Comparison of ENCODE assay signal across 10 cellular contexts in the genomic region with DNA sequence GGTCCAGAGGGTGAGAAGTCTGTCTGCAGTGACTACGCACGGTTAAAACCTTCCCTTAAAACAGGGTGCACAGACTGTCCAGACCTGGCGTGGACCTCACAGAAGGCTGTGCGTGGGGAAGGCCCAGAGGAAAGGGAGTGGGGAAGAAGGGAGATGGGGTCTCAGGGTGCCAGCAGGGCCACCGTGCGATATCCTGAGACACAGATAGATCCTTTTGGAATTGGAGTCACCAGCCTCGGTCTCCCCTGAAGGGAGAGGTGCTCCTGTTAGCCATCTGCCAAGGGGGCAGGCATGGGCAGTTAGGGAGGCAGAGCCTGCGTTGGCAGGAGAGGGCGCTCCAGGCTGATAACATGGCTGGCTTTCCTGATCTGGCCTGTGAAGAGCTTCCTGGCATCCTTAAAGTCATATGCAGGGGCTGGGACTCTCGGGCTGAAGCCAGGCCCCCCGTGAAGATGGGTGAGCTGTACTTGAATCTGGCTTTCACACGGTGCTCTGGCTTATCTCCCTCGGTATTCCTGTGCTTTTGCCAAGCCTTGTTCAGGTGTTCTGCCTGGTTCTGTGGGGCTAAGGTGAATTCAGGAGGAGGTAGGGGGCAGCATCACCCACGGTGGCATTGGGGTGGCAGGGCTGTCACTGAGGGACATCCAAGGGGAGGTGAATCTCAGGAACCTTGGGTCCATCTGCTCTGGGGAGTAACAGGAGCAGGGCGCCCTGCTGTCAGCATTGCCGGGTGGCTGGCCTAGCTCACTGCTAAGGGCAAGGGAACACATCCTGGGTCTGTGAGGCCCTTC.
DNase-seq lines count a peak whose midpoint lies in the region; ATAC-seq and TF ChIP-seq lines count a peak whose summit lies in the region.
"Had no signal": no experiment of that assay in that cellular context is flagged by ENCODE, and none has a peak within 500 bp of the region (broad histone marks: within the 10 kb centered on the region; RNA-seq: fewer than 3 reads in every experiment).

No MANE protein-coding gene starts in this region.

- no peaks in the 10 kb centered on the region for H3K36me3 Mint-ChIP-seq in T-helper 2 cell treated with Interferon-gamma antibody and Interleukin-4, amounts not matched to agents 5 μg/mL and 100 μg/mL, for 36 hours (ENCODE audit: low read depth)

- no peak overlapping the region for H3K4me3 Mint-ChIP-seq in T-helper 2 cell treated with Interferon-gamma antibody and Interleukin-4, amounts not matched to agents 5 μg/mL and 100 μg/mL, for 36 hours
- H3K4me3 Mint-ChIP-seq: activated B cell treated with CpG ODN at 0.5 μM for 24 hours had no signal

- no peak overlapping the region for H3K27ac Mint-ChIP-seq in T-helper 2 cell treated with Interferon-gamma antibody and Interleukin-4, amounts not matched to agents 5 μg/mL and 100 μg/mL, for 36 hours
- H3K27ac Mint-ChIP-seq: activated B cell treated with CpG ODN at 0.5 μM for 24 hours had no signal

- TF ChIP-seq CTCF in Peyer's patch (IDR thresholded peaks at IDR 0.05) (peak in 4 of 6 experiments; percentile 18 to 61 (median 56)), MM.1S (IDR thresholded peaks at IDR 0.05; ENCODE audit: low read length) (no peak; the same call in 1 of the 2 replicates)

- H3K79me2 ChIP-seq in MM.1S (ENCODE audit: low read length): no peaks in the 10 kb centered on the region

- no peaks in the 10 kb centered on the region for H3K27me3 ChIP-seq in Peyer's patch
- no peaks in the 10 kb centered on the region for H3K27me3 ChIP-seq in MM.1S (replicated peaks; ENCODE audit: insufficient read depth, low read length)
- H3K27me3 ChIP-seq: BLaER1 treated with 17β-estradiol and CSF1 and Interleukin-3, amounts not matched to agents 10 nM and 100 nM had no signal

- DNase-seq in NCI-H2171 treated with DMSO at 0.1 percent for 48 hours (lab: John Stamatoyannopoulos, UW): peak; percentile 37
- DNase-seq in NCI-H2171 (lab: John Stamatoyannopoulos, UW): no peak
- DNase-seq in Peyer's patch: peak in 2 of 3 donors; percentile 62 to 74
- DNase-seq in Right ventricle myocardium inferior (ENCODE audit: missing footprints): no peak
- no peak for DNase-seq in T-helper 2 cell treated with Interferon-gamma antibody and Interleukin-4, amounts not matched to agents 5 μg/mL and 100 μg/mL, for 36 hours (ENCODE audit: low spot score)
- DNase-seq in MM.1S: no peak
- DNase-seq in HT-29 (ENCODE audit: low spot score): no peak
- DNase-seq: activated B cell treated with CpG ODN at 0.5 μM for 24 hours had no signal

- H3K9ac ChIP-seq in MM.1S (ENCODE audit: low read length): no peak overlapping the region
- H3K9ac ChIP-seq: BLaER1 treated with 17β-estradiol and CSF1 and Interleukin-3, amounts not matched to agents 10 nM and 100 nM had no signal

- no peak overlapping the region for H2AFZ ChIP-seq in MM.1S (ENCODE audit: low read length)

- H3K4me3 ChIP-seq in Peyer's patch (no peak overlapping the region), skin epidermis (no peak overlapping the region), MM.1S (ENCODE audit: low read length) (no peak overlapping the region)
- H3K4me3 ChIP-seq: BLaER1 treated with 17β-estradiol and CSF1 and Interleukin-3, amounts not matched to agents 10 nM and 100 nM had no signal

- peak; percentile 51 for ATAC-seq in Right ventricle myocardium inferior

- H3K9me2 ChIP-seq in MM.1S (replicated peaks; ENCODE audit: insufficient read depth, low read length): no peaks in the 10 kb centered on the region

- TF ChIP-seq POLR2A in Peyer's patch (IDR thresholded peaks at IDR 0.05): no peak

- H3K9me3 ChIP-seq in Peyer's patch (no peaks in the 10 kb centered on the region), MM.1S (replicated peaks; ENCODE audit: insufficient read depth, low read length) (no peaks in the 10 kb centered on the region)
- H3K9me3 ChIP-seq: BLaER1 treated with 17β-estradiol and CSF1 and Interleukin-3, amounts not matched to agents 10 nM and 100 nM had no signal

- no peak overlapping the region for H3K4me2 ChIP-seq in MM.1S (ENCODE audit: low read depth, low read length)
- H3K4me2 ChIP-seq: BLaER1 treated with 17β-estradiol and CSF1 and Interleukin-3, amounts not matched to agents 10 nM and 100 nM had no signal

- no peaks in the 10 kb centered on the region for H4K20me1 ChIP-seq in MM.1S (ENCODE audit: insufficient read depth, low read length)

- no peaks in the 10 kb centered on the region for H3K9me3 Mint-ChIP-seq in T-helper 2 cell treated with Interferon-gamma antibody and Interleukin-4, amounts not matched to agents 5 μg/mL and 100 μg/mL, for 36 hours
- H3K9me3 Mint-ChIP-seq: activated B cell treated with CpG ODN at 0.5 μM for 24 hours had no signal

- H3K27me3 Mint-ChIP-seq in T-helper 2 cell treated with Interferon-gamma antibody and Interleukin-4, amounts not matched to agents 5 μg/mL and 100 μg/mL, for 36 hours (ENCODE audit: low read depth): peaks cover under 1% of the 10 kb centered on the region

- intact Hi-C loops in Right ventricle myocardium inferior (cut with DNase I): loop anchor here (2.0 to 10.0 kb wide), 2 partner anchors 127 to 307 kb away; no protein-coding TSS in a partner anchor

- H3F3A ChIP-seq in MM.1S (ENCODE audit: insufficient read depth, low read length): no peaks in the 10 kb centered on the region

- H3K4me1 ChIP-seq in Peyer's patch (no peaks in the 10 kb centered on the region), MM.1S (ENCODE audit: low read length) (no peaks in the 10 kb centered on the region)
- H3K4me1 ChIP-seq: BLaER1 treated with 17β-estradiol and CSF1 and Interleukin-3, amounts not matched to agents 10 nM and 100 nM had no signal

- H3K36me3 ChIP-seq in Peyer's patch: no peaks in the 10 kb centered on the region
- H3K36me3 ChIP-seq in MM.1S (replicated peaks; ENCODE audit: insufficient read depth, low read length): no peaks in the 10 kb centered on the region
- H3K36me3 ChIP-seq: BLaER1 treated with 17β-estradiol and CSF1 and Interleukin-3, amounts not matched to agents 10 nM and 100 nM had no signal

- no peaks in the 10 kb centered on the region for H3K4me1 Mint-ChIP-seq in T-helper 2 cell treated with Interferon-gamma antibody and Interleukin-4, amounts not matched to agents 5 μg/mL and 100 μg/mL, for 36 hours (ENCODE audit: low read depth)
- H3K4me1 Mint-ChIP-seq: activated B cell treated with CpG ODN at 0.5 μM for 24 hours had no signal

- H3K27ac ChIP-seq in Peyer's patch (no peak overlapping the region), skin epidermis (peak overlapping the region in 12 of 21 experiments; percentile 20 to 84 (median 50)), MM.1S (ENCODE audit: low read length) (no peak overlapping the region)
- H3K27ac ChIP-seq: BLaER1 treated with 17β-estradiol and CSF1 and Interleukin-3, amounts not matched to agents 10 nM and 100 nM had no signal

Comparison
In these comparisons a context has a peak if more than half of its experiments do, and no peak if none do; other contexts are left out.
1. DNase-seq: peak in NCI-H2171 treated with DMSO at 0.1 percent for 48 hours (single experiment) and Peyer's patch (2 of 3); none in NCI-H2171 (single experiment), Right ventricle myocardium inferior (single experiment), T-helper 2 cell treated with Interferon-gamma antibody and Interleukin-4, amounts not matched to agents 5 μg/mL and 100 μg/mL, for 36 hours (single experiment), MM.1S (single experiment) and HT-29 (single experiment).
2. H3K27ac ChIP-seq: peak in skin epidermis (12 of 21); none in Peyer's patch (0 of 4) and MM.1S (single experiment).